ENCODE assay signal across 15 cellular contexts in the genomic region with DNA sequence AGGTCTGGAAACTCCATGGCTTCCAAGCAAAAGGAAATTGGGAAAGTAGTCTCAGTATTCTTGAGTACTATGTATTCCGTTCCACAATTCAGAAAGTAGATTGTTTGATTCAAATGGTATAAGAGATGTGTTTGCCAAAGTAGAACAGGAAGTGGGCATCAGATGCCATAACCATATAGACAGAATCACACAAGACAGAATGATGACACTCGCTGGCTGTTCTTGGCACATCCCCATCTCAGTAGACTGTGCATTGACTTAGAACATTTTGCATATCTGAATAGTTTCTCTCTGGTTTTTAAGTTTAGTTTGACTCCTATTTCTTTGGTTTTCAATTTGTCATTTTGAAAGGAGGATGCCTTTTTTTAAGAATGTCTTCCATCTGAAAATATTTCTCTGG.
A peak's percentile ranks its signal among the peaks of the same experiment; 100 is the strongest.
DNase-seq lines count a peak whose midpoint lies in the region; ATAC-seq, FAIRE-seq and TF ChIP-seq lines count a peak whose summit lies in the region.
"Had no signal": no experiment of that assay in that cellular context is flagged by ENCODE, and none has a peak within 500 bp of the region (broad histone marks: within the 10 kb centered on the region; RNA-seq: fewer than 3 reads in every experiment).

No MANE protein-coding gene starts in this region.

- H3K27me3 ChIP-seq in hepatocyte (no peaks in the 10 kb centered on the region), tibial nerve (no peaks in the 10 kb centered on the region)
- H3K27me3 ChIP-seq: heart right ventricle, stomach had no signal

- peaks cover 34% of the 10 kb centered on the region for H3K36me3 Mint-ChIP-seq in activated CD4-positive, alpha-beta T cell treated with anti-CD3 and anti-CD28 coated beads, Interleukin-2, amount 10 ng/mL, durations not matched to agents 7 days and 5 days (ENCODE audit: low read depth)
- H3K36me3 Mint-ChIP-seq in activated T-helper 17 cell treated with anti-CD3 and anti-CD28 coated beads, Interleukin-2, amount 50 U/mL, for 72 hours (ENCODE audit: low read depth), result peaks cover 62% of the 10 kb centered on the region

- ATAC-seq in activated T-helper 17 cell treated with anti-CD3 and anti-CD28 coated beads, Interleukin-2, amount 50 U/mL, for 72 hours (replicated peaks), result peak; percentile 79
- no peak for ATAC-seq in HG02884 (IDR thresholded peaks at IDR 0.05; ENCODE audit: unreplicated experiment)
- ATAC-seq: A549 had no signal

- H2AFZ ChIP-seq in hepatocyte, result no peak overlapping the region

- FAIRE-seq in H54 (lab: Jason Lieb, UNC), result no peak
- FAIRE-seq: A549 had no signal

- DNase-seq in activated CD4-positive, alpha-beta T cell treated with anti-CD3 and anti-CD28 coated beads, Interleukin-2, amount 10 ng/mL, durations not matched to agents 7 days and 5 days, result peak; percentile 13
- DNase-seq in activated CD4-positive, alpha-beta T cell treated with anti-CD3 and anti-CD28 coated beads, Interleukin-2, amount 50 U/mL, for 48 hours, result no peak
- DNase-seq in hepatocyte (ENCODE audit: low spot score), result no peak
- DNase-seq in tibial nerve (ENCODE audit: low spot score in 2 of 2), result no peak
- no peak for DNase-seq in H54 (ENCODE audit: insufficient read length, low spot score)
- no peak for DNase-seq in NCI-H69 (lab: John Stamatoyannopoulos, UW)
- DNase-seq: activated gamma-delta T cell; DMS 273 treated with DMSO at 0.1 percent for 48 hours; heart right ventricle; stimulated activated CD4-positive, alpha-beta T cell treated with anti-CD3 and anti-CD28 coated beads, Interleukin-4, amount 100 ng/mL, for 1 hour; stomach had no signal

- H3K27ac Mint-ChIP-seq in activated CD4-positive, alpha-beta T cell treated with anti-CD3 and anti-CD28 coated beads, Interleukin-2, amount 10 ng/mL, durations not matched to agents 7 days and 5 days, result no peak overlapping the region
- H3K27ac Mint-ChIP-seq in activated T-helper 17 cell treated with anti-CD3 and anti-CD28 coated beads, Interleukin-2, amount 50 U/mL, for 72 hours, result peak overlapping the region; percentile 21
- H3K27ac Mint-ChIP-seq: progenitor cell of endocrine pancreas had no signal

- no peak for TF ChIP-seq EP300 in tibial nerve (IDR thresholded peaks at IDR 0.05)

- H3K79me2 ChIP-seq in hepatocyte, result no peaks in the 10 kb centered on the region

- TF ChIP-seq CTCF in hepatocyte (IDR thresholded peaks at IDR 0.05; ENCODE audit: poor library complexity) (no peak), tibial nerve (IDR thresholded peaks at IDR 0.05) (no peak)

- H3K4me3 ChIP-seq in hepatocyte (no peak overlapping the region), tibial nerve (no peak overlapping the region)
- H3K4me3 ChIP-seq: A549, heart right ventricle, stomach had no signal

- peaks cover 19% of the 10 kb centered on the region for H3K4me1 Mint-ChIP-seq in activated CD4-positive, alpha-beta T cell treated with anti-CD3 and anti-CD28 coated beads, Interleukin-2, amount 10 ng/mL, durations not matched to agents 7 days and 5 days
- H3K4me1 Mint-ChIP-seq in activated T-helper 17 cell treated with anti-CD3 and anti-CD28 coated beads, Interleukin-2, amount 50 U/mL, for 72 hours, result peaks cover 17% of the 10 kb centered on the region

- no peaks in the 10 kb centered on the region for H3K9me3 Mint-ChIP-seq in activated CD4-positive, alpha-beta T cell treated with anti-CD3 and anti-CD28 coated beads, Interleukin-2, amount 10 ng/mL, durations not matched to agents 7 days and 5 days
- H3K9me3 Mint-ChIP-seq in activated T-helper 17 cell treated with anti-CD3 and anti-CD28 coated beads, Interleukin-2, amount 50 U/mL, for 72 hours, result no peaks in the 10 kb centered on the region

- peaks cover 14% of the 10 kb centered on the region for H3K4me1 ChIP-seq in hepatocyte (ENCODE audit: insufficient read depth)
- H3K4me1 ChIP-seq in tibial nerve, result peaks cover 4 to 50% (median 26%) of the 10 kb centered on the region in 4 donors
- H3K4me1 ChIP-seq: A549 had no signal

- H4K20me1 ChIP-seq in hepatocyte (ENCODE audit: insufficient read depth, poor library complexity, severe bottlenecking), result no peaks in the 10 kb centered on the region

- no peak overlapping the region for H3K4me2 ChIP-seq in hepatocyte
- H3K4me2 ChIP-seq: A549 had no signal

- CTCF ChIA-PET in activated CD4-positive, alpha-beta T cell treated with anti-CD3 and anti-CD28 coated beads, Interleukin-2, amount 10 ng/mL, durations not matched to agents 7 days and 5 days (lab: Charles Lee), result interaction anchor here (0.6 to 1.5 kb wide), 4 partner anchors 9 to 572 kb away, joined by 3 to 7 read pairs (median 3); no protein-coding TSS in a partner anchor

- H3K27me3 Mint-ChIP-seq in activated CD4-positive, alpha-beta T cell treated with anti-CD3 and anti-CD28 coated beads, Interleukin-2, amount 10 ng/mL, durations not matched to agents 7 days and 5 days, result no peaks in the 10 kb centered on the region
- H3K27me3 Mint-ChIP-seq in activated T-helper 17 cell treated with anti-CD3 and anti-CD28 coated beads, Interleukin-2, amount 50 U/mL, for 72 hours, result no peaks in the 10 kb centered on the region
- H3K27me3 Mint-ChIP-seq: progenitor cell of endocrine pancreas had no signal

- no peaks in the 10 kb centered on the region for H3K36me3 ChIP-seq in hepatocyte (replicated peaks; ENCODE audit: insufficient read depth, low read depth)
- H3K36me3 ChIP-seq in tibial nerve, result peaks cover 0 to 18% (median 4%) of the 10 kb centered on the region in 3 donors

- H3K9me3 ChIP-seq in hepatocyte (ENCODE audit: low read depth), result no peaks in the 10 kb centered on the region
- no peaks in the 10 kb centered on the region for H3K9me3 ChIP-seq in tibial nerve
- H3K9me3 ChIP-seq: A549, heart right ventricle, stomach had no signal

- POLR2A ChIA-PET in activated CD4-positive, alpha-beta T cell treated with anti-CD3 and anti-CD28 coated beads, Interleukin-2, amount 10 ng/mL, durations not matched to agents 7 days and 5 days (lab: Charles Lee), result no interaction called here

- WGBS in hepatocyte (ENCODE audit: low lambda C conversion rate, missing lambda C conversion rate), result 95% methylated on average over 2 of the region's 2 CpGs
- WGBS in tibial nerve, 2 donors, result 91 to 96% methylated on average over 2 of the region's 2 CpGs

- TF ChIP-seq POLR2A in tibial nerve (IDR thresholded peaks at IDR 0.05) (no peak), H54 (IDR thresholded peaks at IDR 0.05; ENCODE audit: low read depth, low read length) (no peak)

- peak overlapping the region; percentile 39 for H3K27ac ChIP-seq in hepatocyte
- peak overlapping the region in 3 of 4 donors; percentile 6 to 81 (median 59) for H3K27ac ChIP-seq in tibial nerve
- H3K27ac ChIP-seq: A549, heart right ventricle, stomach had no signal

- no peaks in the 10 kb centered on the region for H3K9me2 ChIP-seq in hepatocyte (replicated peaks; ENCODE audit: insufficient read depth)

- H3K4me3 Mint-ChIP-seq in activated CD4-positive, alpha-beta T cell treated with anti-CD3 and anti-CD28 coated beads, Interleukin-2, amount 10 ng/mL, durations not matched to agents 7 days and 5 days, result no peak overlapping the region
- peak overlapping the region; percentile 27 for H3K4me3 Mint-ChIP-seq in activated T-helper 17 cell treated with anti-CD3 and anti-CD28 coated beads, Interleukin-2, amount 50 U/mL, for 72 hours
